In the genomic region with DNA sequence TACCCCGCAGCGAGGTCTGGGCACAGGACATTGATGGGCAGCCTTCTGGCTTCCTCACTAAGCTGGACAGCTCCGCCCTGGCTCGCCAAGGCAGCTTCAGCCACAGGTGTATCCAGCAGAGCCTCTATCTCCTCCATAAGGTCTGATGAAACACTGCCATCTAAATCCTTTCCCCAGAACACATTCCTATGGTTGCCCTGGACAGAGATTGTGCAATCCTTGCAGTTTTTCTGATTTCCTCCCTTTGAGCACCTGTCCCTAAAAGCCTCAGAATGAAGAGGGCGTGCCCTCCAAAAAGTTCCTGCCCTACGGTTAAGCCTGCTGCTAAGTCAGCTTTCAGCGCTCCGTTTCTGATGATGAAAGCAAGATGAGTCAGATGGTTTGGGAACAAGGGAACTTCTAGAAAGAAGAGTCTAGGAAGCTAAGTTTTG, we compare ENCODE assay signal across 1 cellular context.
TF ChIP-seq lines count a peak whose summit lies in the region.

No MANE protein-coding gene starts in this region.

TF ChIP-seq in HepG2, 621 proteins besides CTCF, POLR2A, EP300 and RAD21 (continues in another document):
- TF ChIP-seq ZNF562 (CRISPR knock-in tag; IDR thresholded peaks at IDR 0.05; ENCODE audit: borderline replicate concordance) (no peak), ZNF558 (CRISPR knock-in tag; IDR thresholded peaks at IDR 0.05; ENCODE audit: borderline replicate concordance) (no peak), ZNF124 (CRISPR knock-in tag; IDR thresholded peaks at IDR 0.05) (peak; percentile 85; the same call in 1 of the 2 replicates), KDM3A (CRISPR knock-in tag; IDR thresholded peaks at IDR 0.05; ENCODE audit: low read depth) (no peak), ZNF570 (CRISPR knock-in tag; IDR thresholded peaks at IDR 0.05; ENCODE audit: borderline replicate concordance) (no peak), ZNF501 (CRISPR knock-in tag; IDR thresholded peaks at IDR 0.05) (no peak), CC2D1A (CRISPR knock-in tag; IDR thresholded peaks at IDR 0.05) (no peak), ZNF44 (CRISPR knock-in tag; IDR thresholded peaks at IDR 0.05) (no peak), ZNF678 (CRISPR knock-in tag; IDR thresholded peaks at IDR 0.05) (no peak), PCBP2 (optimal IDR thresholded peaks at IDR 0.05; ENCODE audit: low read depth, low read length, poor library complexity, severe bottlenecking) (no peak), SRY (CRISPR knock-in tag; IDR thresholded peaks at IDR 0.05) (no peak), NAIF1 (CRISPR knock-in tag; IDR thresholded peaks at IDR 0.05; ENCODE audit: borderline replicate concordance) (no peak), TBX2 (CRISPR knock-in tag; IDR thresholded peaks at IDR 0.05; ENCODE audit: borderline replicate concordance) (no peak), ERF (CRISPR knock-in tag; IDR thresholded peaks at IDR 0.05) (no peak), ZNF329 (CRISPR knock-in tag; IDR thresholded peaks at IDR 0.05; ENCODE audit: low read depth) (peak; percentile 92; the same call in 1 of the 2 replicates), ISX (CRISPR knock-in tag; conservative IDR thresholded peaks at IDR 0.05) (no peak), MAFF (IDR thresholded peaks at IDR 0.05; ENCODE audit: low read depth, low read length) (no peak), FIP1L1 (IDR thresholded peaks at IDR 0.05; ENCODE audit: borderline replicate concordance, insufficient read depth, low read depth, low read length) (no peak), PCBP1 (IDR thresholded peaks at IDR 0.05; ENCODE audit: borderline replicate concordance, low read depth, low read length) (no peak), TEAD2 (CRISPR knock-in tag; IDR thresholded peaks at IDR 0.05) (no peak), ZFX (CRISPR knock-in tag; IDR thresholded peaks at IDR 0.05; ENCODE audit: low read depth) (no peak), BRCA1 (CRISPR knock-in tag; IDR thresholded peaks at IDR 0.05) (no peak), ZZZ3 (CRISPR knock-in tag; IDR thresholded peaks at IDR 0.05; ENCODE audit: borderline replicate concordance) (no peak), SMAD3 (CRISPR knock-in tag; IDR thresholded peaks at IDR 0.05) (no peak), ZNF430 (CRISPR knock-in tag; IDR thresholded peaks at IDR 0.05) (no peak), RFX1 (IDR thresholded peaks at IDR 0.05) (no peak), SP140L (CRISPR knock-in tag; IDR thresholded peaks at IDR 0.05; ENCODE audit: borderline replicate concordance) (no peak), NR2F2 (IDR thresholded peaks at IDR 0.05; ENCODE audit: borderline replicate concordance, low read depth) (no peak)
- TF ChIP-seq, protein P1, sequence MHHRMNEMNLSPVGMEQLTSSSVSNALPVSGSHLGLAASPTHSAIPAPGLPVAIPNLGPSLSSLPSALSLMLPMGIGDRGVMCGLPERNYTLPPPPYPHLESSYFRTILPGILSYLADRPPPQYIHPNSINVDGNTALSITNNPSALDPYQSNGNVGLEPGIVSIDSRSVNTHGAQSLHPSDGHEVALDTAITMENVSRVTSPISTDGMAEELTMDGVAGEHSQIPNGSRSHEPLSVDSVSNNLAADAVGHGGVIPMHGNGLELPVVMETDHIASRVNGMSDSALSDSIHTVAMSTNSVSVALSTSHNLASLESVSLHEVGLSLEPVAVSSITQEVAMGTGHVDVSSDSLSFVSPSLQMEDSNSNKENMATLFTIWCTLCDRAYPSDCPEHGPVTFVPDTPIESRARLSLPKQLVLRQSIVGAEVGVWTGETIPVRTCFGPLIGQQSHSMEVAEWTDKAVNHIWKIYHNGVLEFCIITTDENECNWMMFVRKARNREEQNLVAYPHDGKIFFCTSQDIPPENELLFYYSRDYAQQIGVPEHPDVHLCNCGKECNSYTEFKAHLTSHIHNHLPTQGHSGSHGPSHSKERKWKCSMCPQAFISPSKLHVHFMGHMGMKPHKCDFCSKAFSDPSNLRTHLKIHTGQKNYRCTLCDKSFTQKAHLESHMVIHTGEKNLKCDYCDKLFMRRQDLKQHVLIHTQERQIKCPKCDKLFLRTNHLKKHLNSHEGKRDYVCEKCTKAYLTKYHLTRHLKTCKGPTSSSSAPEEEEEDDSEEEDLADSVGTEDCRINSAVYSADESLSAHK (CRISPR knock-in tag; IDR thresholded peaks at IDR 0.05; ENCODE audit: borderline replicate concordance): no peak
- TF ChIP-seq, protein P2, sequence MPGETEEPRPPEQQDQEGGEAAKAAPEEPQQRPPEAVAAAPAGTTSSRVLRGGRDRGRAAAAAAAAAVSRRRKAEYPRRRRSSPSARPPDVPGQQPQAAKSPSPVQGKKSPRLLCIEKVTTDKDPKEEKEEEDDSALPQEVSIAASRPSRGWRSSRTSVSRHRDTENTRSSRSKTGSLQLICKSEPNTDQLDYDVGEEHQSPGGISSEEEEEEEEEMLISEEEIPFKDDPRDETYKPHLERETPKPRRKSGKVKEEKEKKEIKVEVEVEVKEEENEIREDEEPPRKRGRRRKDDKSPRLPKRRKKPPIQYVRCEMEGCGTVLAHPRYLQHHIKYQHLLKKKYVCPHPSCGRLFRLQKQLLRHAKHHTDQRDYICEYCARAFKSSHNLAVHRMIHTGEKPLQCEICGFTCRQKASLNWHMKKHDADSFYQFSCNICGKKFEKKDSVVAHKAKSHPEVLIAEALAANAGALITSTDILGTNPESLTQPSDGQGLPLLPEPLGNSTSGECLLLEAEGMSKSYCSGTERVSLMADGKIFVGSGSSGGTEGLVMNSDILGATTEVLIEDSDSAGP (CRISPR knock-in tag; IDR thresholded peaks at IDR 0.05; ENCODE audit: borderline replicate concordance): no peak
- TF ChIP-seq, protein P3, sequence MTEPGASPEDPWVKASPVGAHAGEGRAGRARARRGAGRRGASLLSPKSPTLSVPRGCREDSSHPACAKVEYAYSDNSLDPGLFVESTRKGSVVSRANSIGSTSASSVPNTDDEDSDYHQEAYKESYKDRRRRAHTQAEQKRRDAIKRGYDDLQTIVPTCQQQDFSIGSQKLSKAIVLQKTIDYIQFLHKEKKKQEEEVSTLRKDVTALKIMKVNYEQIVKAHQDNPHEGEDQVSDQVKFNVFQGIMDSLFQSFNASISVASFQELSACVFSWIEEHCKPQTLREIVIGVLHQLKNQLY (CRISPR knock-in tag; IDR thresholded peaks at IDR 0.05): no peak
- TF ChIP-seq, protein P4, sequence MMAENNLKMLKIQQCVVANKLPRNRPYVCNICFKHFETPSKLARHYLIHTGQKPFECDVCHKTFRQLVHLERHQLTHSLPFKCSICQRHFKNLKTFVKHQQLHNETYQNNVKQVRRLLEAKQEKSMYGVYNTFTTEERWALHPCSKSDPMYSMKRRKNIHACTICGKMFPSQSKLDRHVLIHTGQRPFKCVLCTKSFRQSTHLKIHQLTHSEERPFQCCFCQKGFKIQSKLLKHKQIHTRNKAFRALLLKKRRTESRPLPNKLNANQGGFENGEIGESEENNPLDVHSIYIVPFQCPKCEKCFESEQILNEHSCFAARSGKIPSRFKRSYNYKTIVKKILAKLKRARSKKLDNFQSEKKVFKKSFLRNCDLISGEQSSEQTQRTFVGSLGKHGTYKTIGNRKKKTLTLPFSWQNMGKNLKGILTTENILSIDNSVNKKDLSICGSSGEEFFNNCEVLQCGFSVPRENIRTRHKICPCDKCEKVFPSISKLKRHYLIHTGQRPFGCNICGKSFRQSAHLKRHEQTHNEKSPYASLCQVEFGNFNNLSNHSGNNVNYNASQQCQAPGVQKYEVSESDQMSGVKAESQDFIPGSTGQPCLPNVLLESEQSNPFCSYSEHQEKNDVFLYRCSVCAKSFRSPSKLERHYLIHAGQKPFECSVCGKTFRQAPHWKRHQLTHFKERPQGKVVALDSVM (CRISPR knock-in tag; IDR thresholded peaks at IDR 0.05): no peak
- TF ChIP-seq, protein P5, sequence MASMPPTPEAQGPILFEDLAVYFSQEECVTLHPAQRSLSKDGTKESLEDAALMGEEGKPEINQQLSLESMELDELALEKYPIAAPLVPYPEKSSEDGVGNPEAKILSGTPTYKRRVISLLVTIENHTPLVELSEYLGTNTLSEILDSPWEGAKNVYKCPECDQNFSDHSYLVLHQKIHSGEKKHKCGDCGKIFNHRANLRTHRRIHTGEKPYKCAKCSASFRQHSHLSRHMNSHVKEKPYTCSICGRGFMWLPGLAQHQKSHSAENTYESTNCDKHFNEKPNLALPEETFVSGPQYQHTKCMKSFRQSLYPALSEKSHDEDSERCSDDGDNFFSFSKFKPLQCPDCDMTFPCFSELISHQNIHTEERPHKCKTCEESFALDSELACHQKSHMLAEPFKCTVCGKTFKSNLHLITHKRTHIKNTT (CRISPR knock-in tag; IDR thresholded peaks at IDR 0.05): no peak
- TF ChIP-seq, protein P6, sequence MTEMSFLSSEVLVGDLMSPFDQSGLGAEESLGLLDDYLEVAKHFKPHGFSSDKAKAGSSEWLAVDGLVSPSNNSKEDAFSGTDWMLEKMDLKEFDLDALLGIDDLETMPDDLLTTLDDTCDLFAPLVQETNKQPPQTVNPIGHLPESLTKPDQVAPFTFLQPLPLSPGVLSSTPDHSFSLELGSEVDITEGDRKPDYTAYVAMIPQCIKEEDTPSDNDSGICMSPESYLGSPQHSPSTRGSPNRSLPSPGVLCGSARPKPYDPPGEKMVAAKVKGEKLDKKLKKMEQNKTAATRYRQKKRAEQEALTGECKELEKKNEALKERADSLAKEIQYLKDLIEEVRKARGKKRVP (CRISPR knock-in tag; IDR thresholded peaks at IDR 0.05): no peak
- TF ChIP-seq, protein P7, sequence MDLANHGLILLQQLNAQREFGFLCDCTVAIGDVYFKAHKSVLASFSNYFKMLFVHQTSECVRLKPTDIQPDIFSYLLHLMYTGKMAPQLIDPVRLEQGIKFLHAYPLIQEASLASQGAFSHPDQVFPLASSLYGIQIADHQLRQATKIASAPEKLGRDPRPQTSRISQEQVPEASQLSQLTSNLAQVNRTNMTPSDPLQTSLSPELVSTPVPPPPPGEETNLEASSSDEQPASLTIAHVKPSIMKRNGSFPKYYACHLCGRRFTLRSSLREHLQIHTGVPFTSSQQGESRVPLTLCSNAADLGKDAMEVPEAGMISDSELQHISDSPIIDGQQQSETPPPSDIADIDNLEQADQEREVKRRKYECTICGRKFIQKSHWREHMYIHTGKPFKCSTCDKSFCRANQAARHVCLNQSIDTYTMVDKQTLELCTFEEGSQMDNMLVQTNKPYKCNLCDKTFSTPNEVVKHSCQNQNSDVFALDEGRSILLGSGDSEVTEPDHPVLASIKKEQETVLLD (CRISPR knock-in tag; IDR thresholded peaks at IDR 0.05; ENCODE audit: low read depth): no peak
- TF ChIP-seq, protein P8, sequence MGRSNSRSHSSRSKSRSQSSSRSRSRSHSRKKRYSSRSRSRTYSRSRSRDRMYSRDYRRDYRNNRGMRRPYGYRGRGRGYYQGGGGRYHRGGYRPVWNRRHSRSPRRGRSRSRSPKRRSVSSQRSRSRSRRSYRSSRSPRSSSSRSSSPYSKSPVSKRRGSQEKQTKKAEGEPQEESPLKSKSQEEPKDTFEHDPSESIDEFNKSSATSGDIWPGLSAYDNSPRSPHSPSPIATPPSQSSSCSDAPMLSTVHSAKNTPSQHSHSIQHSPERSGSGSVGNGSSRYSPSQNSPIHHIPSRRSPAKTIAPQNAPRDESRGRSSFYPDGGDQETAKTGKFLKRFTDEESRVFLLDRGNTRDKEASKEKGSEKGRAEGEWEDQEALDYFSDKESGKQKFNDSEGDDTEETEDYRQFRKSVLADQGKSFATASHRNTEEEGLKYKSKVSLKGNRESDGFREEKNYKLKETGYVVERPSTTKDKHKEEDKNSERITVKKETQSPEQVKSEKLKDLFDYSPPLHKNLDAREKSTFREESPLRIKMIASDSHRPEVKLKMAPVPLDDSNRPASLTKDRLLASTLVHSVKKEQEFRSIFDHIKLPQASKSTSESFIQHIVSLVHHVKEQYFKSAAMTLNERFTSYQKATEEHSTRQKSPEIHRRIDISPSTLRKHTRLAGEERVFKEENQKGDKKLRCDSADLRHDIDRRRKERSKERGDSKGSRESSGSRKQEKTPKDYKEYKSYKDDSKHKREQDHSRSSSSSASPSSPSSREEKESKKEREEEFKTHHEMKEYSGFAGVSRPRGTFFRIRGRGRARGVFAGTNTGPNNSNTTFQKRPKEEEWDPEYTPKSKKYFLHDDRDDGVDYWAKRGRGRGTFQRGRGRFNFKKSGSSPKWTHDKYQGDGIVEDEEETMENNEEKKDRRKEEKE (IDR thresholded peaks at IDR 0.05): no peak
- TF ChIP-seq, protein P9, sequence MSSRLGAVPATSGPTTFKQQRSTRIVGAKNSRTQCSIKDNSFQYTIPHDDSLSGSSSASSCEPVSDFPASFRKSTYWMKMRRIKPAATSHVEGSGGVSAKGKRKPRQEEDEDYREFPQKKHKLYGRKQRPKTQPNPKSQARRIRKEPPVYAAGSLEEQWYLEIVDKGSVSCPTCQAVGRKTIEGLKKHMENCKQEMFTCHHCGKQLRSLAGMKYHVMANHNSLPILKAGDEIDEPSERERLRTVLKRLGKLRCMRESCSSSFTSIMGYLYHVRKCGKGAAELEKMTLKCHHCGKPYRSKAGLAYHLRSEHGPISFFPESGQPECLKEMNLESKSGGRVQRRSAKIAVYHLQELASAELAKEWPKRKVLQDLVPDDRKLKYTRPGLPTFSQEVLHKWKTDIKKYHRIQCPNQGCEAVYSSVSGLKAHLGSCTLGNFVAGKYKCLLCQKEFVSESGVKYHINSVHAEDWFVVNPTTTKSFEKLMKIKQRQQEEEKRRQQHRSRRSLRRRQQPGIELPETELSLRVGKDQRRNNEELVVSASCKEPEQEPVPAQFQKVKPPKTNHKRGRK (CRISPR knock-in tag; IDR thresholded peaks at IDR 0.05): no peak
- TF ChIP-seq, protein P10, sequence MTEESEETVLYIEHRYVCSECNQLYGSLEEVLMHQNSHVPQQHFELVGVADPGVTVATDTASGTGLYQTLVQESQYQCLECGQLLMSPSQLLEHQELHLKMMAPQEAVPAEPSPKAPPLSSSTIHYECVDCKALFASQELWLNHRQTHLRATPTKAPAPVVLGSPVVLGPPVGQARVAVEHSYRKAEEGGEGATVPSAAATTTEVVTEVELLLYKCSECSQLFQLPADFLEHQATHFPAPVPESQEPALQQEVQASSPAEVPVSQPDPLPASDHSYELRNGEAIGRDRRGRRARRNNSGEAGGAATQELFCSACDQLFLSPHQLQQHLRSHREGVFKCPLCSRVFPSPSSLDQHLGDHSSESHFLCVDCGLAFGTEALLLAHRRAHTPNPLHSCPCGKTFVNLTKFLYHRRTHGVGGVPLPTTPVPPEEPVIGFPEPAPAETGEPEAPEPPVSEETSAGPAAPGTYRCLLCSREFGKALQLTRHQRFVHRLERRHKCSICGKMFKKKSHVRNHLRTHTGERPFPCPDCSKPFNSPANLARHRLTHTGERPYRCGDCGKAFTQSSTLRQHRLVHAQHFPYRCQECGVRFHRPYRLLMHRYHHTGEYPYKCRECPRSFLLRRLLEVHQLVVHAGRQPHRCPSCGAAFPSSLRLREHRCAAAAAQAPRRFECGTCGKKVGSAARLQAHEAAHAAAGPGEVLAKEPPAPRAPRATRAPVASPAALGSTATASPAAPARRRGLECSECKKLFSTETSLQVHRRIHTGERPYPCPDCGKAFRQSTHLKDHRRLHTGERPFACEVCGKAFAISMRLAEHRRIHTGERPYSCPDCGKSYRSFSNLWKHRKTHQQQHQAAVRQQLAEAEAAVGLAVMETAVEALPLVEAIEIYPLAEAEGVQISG (CRISPR knock-in tag; IDR thresholded peaks at IDR 0.05): no peak
